Comparison of ENCODE assay signal across 8 cellular contexts in genomic region chr6:118263929-118264486, GRCh38.
A peak's percentile ranks its signal among the peaks of the same experiment; 100 is the strongest.
DNase-seq lines count a peak whose midpoint lies in the region; ATAC-seq, FAIRE-seq and TF ChIP-seq lines count a peak whose summit lies in the region.

No MANE protein-coding gene starts in this region.

- no peaks in the 10 kb centered on the region for H3K36me3 ChIP-seq in HepG2 (replicated peaks in 1 of 2; ENCODE audit: control insufficient read depth in 1 of 2, insufficient read depth in 2 of 2, low read length in 2 of 2)
- H3K36me3 ChIP-seq in spleen: no peaks in the 10 kb centered on the region

- H3K4me2 ChIP-seq in HepG2 (ENCODE audit: low read depth, low read length): no peak overlapping the region

- H3K4me3 ChIP-seq in HepG2 (replicated peaks in 1 of 3; ENCODE audit: insufficient read depth in 1 of 3, low read depth in 2 of 3, low read length in 3 of 3) (no peak overlapping the region), spleen (no peak overlapping the region)

- TF ChIP-seq POLR2A in HepG2 (IDR thresholded peaks at IDR 0.05; ENCODE audit: insufficient read depth in 1 of 2, low read depth in 2 of 2, low read length in 2 of 2) (no peak), spleen (IDR thresholded peaks at IDR 0.05) (no peak)

- CTCF ChIA-PET in WTC11 (lab: Charles Lee) (interaction anchor here (1.0 to 2.1 kb wide), 3 partner anchors 288 to 423 kb away, joined by 3 to 8 read pairs (median 7); no protein-coding TSS in a partner anchor), HepG2 (lab: Yijun Ruan, JAX; ENCODE audit: low intra/inter-chr PET ratio, low total read pairs) (no interaction called here)

- WGBS in HepG2 (ENCODE audit: low lambda C conversion rate): 6% methylated on average over 2 of the region's 2 CpGs
- WGBS in spleen, 5 donors: 6 to 25% (median 23%) methylated on average over 2 of the region's 2 CpGs

- no peaks in the 10 kb centered on the region for H3K9me3 Mint-ChIP-seq in WTC11

- no peaks in the 10 kb centered on the region for H3K36me3 Mint-ChIP-seq in WTC11

- POLR2A ChIA-PET in WTC11 (lab: Charles Lee): no interaction called here
- POLR2A ChIA-PET in HepG2 (lab: Yijun Ruan, JAX): no interaction called here

- no TSS peak for BruUV-seq in HepG2 (replicated peaks; lab: Mats Ljungman, UMichigan)

- no peaks in the 10 kb centered on the region for H3K4me1 Mint-ChIP-seq in WTC11

- H3K27ac ChIP-seq in HepG2 (ENCODE audit: extremely low read length, insufficient read depth, low read length): no peak overlapping the region
- no peak overlapping the region for H3K27ac ChIP-seq in spleen

- FAIRE-seq in HepG2 (lab: Jason Lieb, UNC) (peak; percentile 40), RCC 7860 (lab: Jason Lieb, UNC) (no peak)

- no peaks in the 10 kb centered on the region for H3K27me3 Mint-ChIP-seq in WTC11 (ENCODE audit: low read depth)

- no peak overlapping the region for H3K4me3 Mint-ChIP-seq in WTC11

- no peaks in the 10 kb centered on the region for H4K20me1 ChIP-seq in HepG2 (ENCODE audit: insufficient read depth, low read length)

- no peak overlapping the region for H3K9ac ChIP-seq in HepG2 (ENCODE audit: insufficient read depth, low read depth, low read length)

- H3K9me3 ChIP-seq in HepG2 (ENCODE audit: low read length) (no peaks in the 10 kb centered on the region; the same call in 1 of the 2 replicates), spleen (peaks cover 0 to 6% (median 0%) of the 10 kb centered on the region in 8 donors)

- intact Hi-C loops in HepG2 (cut with micrococcal nuclease; ENCODE audit: unreplicated experiment) (loop anchor here (1.0 kb wide), 2 partner anchors 288 to 424 kb away; no protein-coding TSS in a partner anchor), spleen (cut with DNase I; ENCODE audit: low total_unique reads) (loop anchor here (10.0 kb wide), 1 partner anchor 279 kb away; no protein-coding TSS in a partner anchor)

- no peak for TF ChIP-seq CTCF in WTC11 (IDR thresholded peaks at IDR 0.05)
- peak; percentile 44 for TF ChIP-seq CTCF in HepG2 (CRISPR knock-in tag; IDR thresholded peaks at IDR 0.05)
- peak in 5 of 11 experiments; percentile 9 to 35 (median 24) for TF ChIP-seq CTCF in spleen (IDR thresholded peaks at IDR 0.05 in 8 of 11, conservative IDR thresholded peaks at IDR 0.05 in 3 of 11)

- no peak for TF ChIP-seq RAD21 in HepG2 (CRISPR knock-in tag; IDR thresholded peaks at IDR 0.05)

- H3K27me3 ChIP-seq in HepG2 (ENCODE audit: control insufficient read depth in 1 of 2, insufficient read depth in 2 of 2, low read length in 2 of 2) (no peaks in the 10 kb centered on the region), spleen (replicated peaks in 1 of 7) (no peaks in the 10 kb centered on the region)

- H3K4me1 ChIP-seq in HepG2 (ENCODE audit: insufficient read depth, low read length): no peaks in the 10 kb centered on the region
- no peaks in the 10 kb centered on the region for H3K4me1 ChIP-seq in spleen

- in situ Hi-C loops in G401 (cut with HindIII; ENCODE audit: low sequenced_read_pairs): no loop called here
- in situ Hi-C loops in HepG2 (cut with HindIII; ENCODE audit: extremely low pct_ligation_motif_present, low pct_unique_long_range_greater_than_20kb): no loop called here

- ATAC-seq in HG03354 (IDR thresholded peaks at IDR 0.05; ENCODE audit: poor library complexity, severe bottlenecking, unreplicated experiment): peak; percentile 69
- peak; percentile 95 for ATAC-seq in WTC11
- ATAC-seq in HepG2: peak; percentile 86
- no peak for ATAC-seq in HG02610 (IDR thresholded peaks at IDR 0.05; ENCODE audit: unreplicated experiment)
- no peak for ATAC-seq in HG02642 (IDR thresholded peaks at IDR 0.05; ENCODE audit: poor library complexity, unreplicated experiment)

- H3K27ac Mint-ChIP-seq in WTC11: no peak overlapping the region

- TF ChIP-seq EP300 in HepG2 (IDR thresholded peaks at IDR 0.05; ENCODE audit: low read depth in 2 of 2, low read length in 2 of 2) (no peak), HepG2 (CRISPR knock-in tag; IDR thresholded peaks at IDR 0.05; ENCODE audit: borderline replicate concordance) (no peak)

- DNase-seq in G401 (ENCODE audit: low spot score) (peak; percentile 24), WTC11 (ENCODE audit: low spot score) (peak; percentile 47), HepG2 (ENCODE audit: low spot score) (peak; percentile 30), spleen (no peak), RCC 7860 (ENCODE audit: low spot score) (no peak)

- H2AFZ ChIP-seq in HepG2 (ENCODE audit: low read length): no peak overlapping the region

- no peaks in the 10 kb centered on the region for H3K79me2 ChIP-seq in HepG2 (ENCODE audit: insufficient read depth, low read length)

TF ChIP-seq in WTC11, 78 proteins besides CTCF, POLR2A, EP300 and RAD21 (continues in another document):
- TF ChIP-seq USF2 (CRISPR knock-in tag; IDR thresholded peaks at IDR 0.05) (no peak), TCF7 (CRISPR knock-in tag; IDR thresholded peaks at IDR 0.05; ENCODE audit: low read depth) (no peak), ZNF281 (CRISPR knock-in tag; IDR thresholded peaks at IDR 0.05) (no peak), FOXP1 (CRISPR knock-in tag; IDR thresholded peaks at IDR 0.05; ENCODE audit: borderline replicate concordance) (no peak)

TF ChIP-seq in HepG2, 621 proteins besides CTCF, POLR2A, EP300 and RAD21:
- TF ChIP-seq STAG1 (CRISPR knock-in tag; IDR thresholded peaks at IDR 0.05) (peak; percentile 66), SMC3 (IDR thresholded peaks at IDR 0.05; ENCODE audit: low read length) (peak; percentile 37; the same call in 1 of the 2 replicates), FOXM1 (CRISPR knock-in tag; IDR thresholded peaks at IDR 0.05) (no peak)

Comparison
In these comparisons a context has a peak if more than half of its experiments do, and no peak if none do; other contexts are left out.
1. DNase-seq: peak in G401 (single experiment), WTC11 (single experiment) and HepG2 (single experiment); none in spleen (single experiment) and RCC 7860 (single experiment).
2. ATAC-seq: peak in HG03354 (single experiment), WTC11 (single experiment) and HepG2 (single experiment); none in HG02610 (single experiment) and HG02642 (single experiment).